In the genomic region with DNA sequence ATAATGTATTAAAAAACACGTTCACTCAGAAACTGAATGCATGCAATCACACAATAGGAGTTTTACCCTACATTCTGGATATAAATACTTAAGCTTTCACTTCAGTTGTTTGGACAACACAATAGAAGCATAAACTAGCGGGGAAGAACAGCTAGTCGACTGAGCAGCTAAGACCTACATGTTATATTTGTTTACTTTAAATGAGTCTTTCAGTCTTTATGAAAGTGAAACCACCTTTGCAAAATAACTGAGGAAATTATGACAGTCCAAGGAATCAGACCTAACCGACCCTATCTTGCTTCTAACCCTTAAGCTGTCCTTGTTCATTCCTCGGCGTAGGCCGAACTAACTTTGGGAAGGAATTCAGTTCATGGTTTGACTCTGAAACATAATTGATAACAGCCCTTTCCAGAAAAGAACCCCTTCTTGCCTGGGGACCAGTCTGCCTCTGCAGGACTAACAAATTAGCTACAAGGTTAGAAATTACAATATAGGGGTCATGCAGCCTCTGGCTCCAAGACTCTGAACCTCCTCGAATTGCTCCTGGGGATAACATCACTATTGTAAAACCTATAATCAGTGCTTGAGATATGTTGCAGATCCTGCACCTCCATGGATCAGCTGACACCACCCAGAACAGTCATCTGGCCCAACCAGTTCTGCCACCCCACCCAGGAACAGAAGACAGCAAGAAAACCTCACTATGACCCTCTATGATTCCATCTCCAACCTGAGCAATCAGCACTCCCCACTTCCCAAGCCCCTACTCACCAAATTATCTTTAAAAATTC, we compare ENCODE assay signal across 14 cellular contexts.
DNase-seq lines count a peak whose midpoint lies in the region; ATAC-seq and TF ChIP-seq lines count a peak whose summit lies in the region.
"Had no signal": no experiment of that assay in that cellular context is flagged by ENCODE, and none has a peak within 500 bp of the region (broad histone marks: within the 10 kb centered on the region; RNA-seq: fewer than 3 reads in every experiment).

No MANE protein-coding gene starts in this region.

- no peaks in the 10 kb centered on the region for H3K9me3 Mint-ChIP-seq in activated T-cell treated with anti-CD3 and anti-CD28 coated beads, Interleukin-2, amount 50 U/mL, for 24 hours
- H3K9me3 Mint-ChIP-seq in activated CD4-positive, alpha-beta memory T cell treated with anti-CD3 and anti-CD28 coated beads, Interleukin-2, amount 10 ng/mL, durations not matched to agents 7 days and 5 days = peaks cover 15% of the 10 kb centered on the region
- peaks cover 8 to 15% of the 10 kb centered on the region in 2 donors for H3K9me3 Mint-ChIP-seq in stimulated activated naive CD8-positive, alpha-beta T cell treated with anti-CD3 and anti-CD28 coated beads, Interleukin-15, amount 100 ng/mL, for 72 hours

- WGBS in esophagus muscularis mucosa = 94% methylated on average over 8 of the region's 8 CpGs

- no peak for TF ChIP-seq POLR2A in esophagus muscularis mucosa (IDR thresholded peaks at IDR 0.05; ENCODE audit: low read depth)

- no peaks in the 10 kb centered on the region for H3K27me3 ChIP-seq in esophagus muscularis mucosa
- H3K27me3 ChIP-seq: upper lobe of right lung had no signal

- H3K27me3 Mint-ChIP-seq in activated T-cell treated with anti-CD3 and anti-CD28 coated beads, Interleukin-2, amount 50 U/mL, for 24 hours = no peaks in the 10 kb centered on the region
- no peaks in the 10 kb centered on the region for H3K27me3 Mint-ChIP-seq in activated CD4-positive, alpha-beta memory T cell treated with anti-CD3 and anti-CD28 coated beads, Interleukin-2, amount 10 ng/mL, durations not matched to agents 7 days and 5 days
- H3K27me3 Mint-ChIP-seq in stimulated activated naive CD8-positive, alpha-beta T cell treated with anti-CD3 and anti-CD28 coated beads, Interleukin-15, amount 100 ng/mL, for 72 hours = no peaks in the 10 kb centered on the region

- TF ChIP-seq CTCF in fibroblast of villous mesenchyme (IDR thresholded peaks at IDR 0.05; ENCODE audit: insufficient read depth, low read depth, low read length) = no peak
- no peak for TF ChIP-seq CTCF in esophagus muscularis mucosa (IDR thresholded peaks at IDR 0.05)

- DNase-seq in activated T-cell treated with anti-CD3 and anti-CD28 coated beads, Interleukin-2, amount 50 U/mL, for 24 hours = no peak
- DNase-seq in activated T-cell treated with anti-CD3 and anti-CD28 coated beads for 4 hours (no peak), fibroblast of villous mesenchyme (ENCODE audit: low read depth) (peak; percentile 26), esophagus muscularis mucosa (ENCODE audit: extremely low spot score) (no peak)
- no peak for DNase-seq in activated CD4-positive, alpha-beta memory T cell treated with anti-CD3 and anti-CD28 coated beads, Interleukin-2, amount 10 ng/mL, durations not matched to agents 7 days and 5 days
- DNase-seq in stimulated activated naive CD8-positive, alpha-beta T cell treated with anti-CD3 and anti-CD28 coated beads, Interleukin-15, amount 100 ng/mL, for 72 hours = no peak
- DNase-seq: DMS153; KG1; NCI-H1930; stimulated activated CD4-positive, alpha-beta T cell treated with anti-CD3 and anti-CD28 coated beads, Interleukin-15, amount 100 ng/mL, for 24 hours; upper lobe of right lung had no signal

- no peak overlapping the region for H3K4me3 Mint-ChIP-seq in activated T-cell treated with anti-CD3 and anti-CD28 coated beads, Interleukin-2, amount 50 U/mL, for 24 hours
- H3K4me3 Mint-ChIP-seq in activated CD4-positive, alpha-beta memory T cell treated with anti-CD3 and anti-CD28 coated beads, Interleukin-2, amount 10 ng/mL, durations not matched to agents 7 days and 5 days = peak overlapping the region; percentile 11
- peak overlapping the region in 1 of 2 donors; percentile 37 for H3K4me3 Mint-ChIP-seq in stimulated activated naive CD8-positive, alpha-beta T cell treated with anti-CD3 and anti-CD28 coated beads, Interleukin-15, amount 100 ng/mL, for 72 hours

- H3K27ac ChIP-seq in esophagus muscularis mucosa (replicated peaks in 1 of 4) = no peak overlapping the region
- H3K27ac ChIP-seq: upper lobe of right lung had no signal

- H3K27ac Mint-ChIP-seq in activated T-cell treated with anti-CD3 and anti-CD28 coated beads, Interleukin-2, amount 50 U/mL, for 24 hours = peak overlapping the region; percentile 79
- peak overlapping the region; percentile 98 for H3K27ac Mint-ChIP-seq in activated CD4-positive, alpha-beta memory T cell treated with anti-CD3 and anti-CD28 coated beads, Interleukin-2, amount 10 ng/mL, durations not matched to agents 7 days and 5 days
- peak overlapping the region in 1 of 2 donors; percentile 93 for H3K27ac Mint-ChIP-seq in stimulated activated naive CD8-positive, alpha-beta T cell treated with anti-CD3 and anti-CD28 coated beads, Interleukin-15, amount 100 ng/mL, for 72 hours

- peak; percentile 35 for ATAC-seq in stimulated activated naive CD8-positive, alpha-beta T cell treated with anti-CD3 and anti-CD28 coated beads, Interleukin-15, amount 100 ng/mL, for 72 hours
- ATAC-seq in GM21717 (IDR thresholded peaks at IDR 0.05; ENCODE audit: unreplicated experiment) (no peak), HG03442 (IDR thresholded peaks at IDR 0.05; ENCODE audit: unreplicated experiment) (no peak)
- ATAC-seq: Right ventricle myocardium inferior, upper lobe of right lung had no signal

- POLR2A ChIA-PET in activated CD4-positive, alpha-beta memory T cell treated with anti-CD3 and anti-CD28 coated beads, Interleukin-2, amount 10 ng/mL, durations not matched to agents 7 days and 5 days (lab: Charles Lee) = interaction anchor here (0.8 to 9.6 kb wide), 12 partner anchors 9 to 186 kb away, joined by 3 to 155 read pairs (median 4); partner anchors contain the start of gene KLF6

- no peaks in the 10 kb centered on the region for H3K9me3 ChIP-seq in esophagus muscularis mucosa
- H3K9me3 ChIP-seq: upper lobe of right lung had no signal

- H3K36me3 ChIP-seq in esophagus muscularis mucosa = no peaks in the 10 kb centered on the region
- H3K36me3 ChIP-seq: upper lobe of right lung had no signal

- no peaks in the 10 kb centered on the region for H3K4me1 ChIP-seq in esophagus muscularis mucosa

- H3K4me3 ChIP-seq in fibroblast of villous mesenchyme (ENCODE audit: low read depth, low read length) (no peak overlapping the region), esophagus muscularis mucosa (no peak overlapping the region)
- H3K4me3 ChIP-seq: upper lobe of right lung had no signal

- CTCF ChIA-PET in activated CD4-positive, alpha-beta memory T cell treated with anti-CD3 and anti-CD28 coated beads, Interleukin-2, amount 10 ng/mL, durations not matched to agents 7 days and 5 days (lab: Charles Lee) = interaction anchor here (2.7 kb wide), 1 partner anchor 9 kb away, joined by 10 read pairs; no protein-coding TSS in a partner anchor

- intact Hi-C loops in esophagus muscularis mucosa (cut with DNase I) = loop anchor here (10.0 kb wide), 1 partner anchor 145 kb away; no protein-coding TSS in a partner anchor

- no peak for TF ChIP-seq EP300 in esophagus muscularis mucosa (IDR thresholded peaks at IDR 0.05)

- peaks cover 46% of the 10 kb centered on the region for H3K4me1 Mint-ChIP-seq in activated T-cell treated with anti-CD3 and anti-CD28 coated beads, Interleukin-2, amount 50 U/mL, for 24 hours (ENCODE audit: low read depth)
- peaks cover 54% of the 10 kb centered on the region for H3K4me1 Mint-ChIP-seq in activated CD4-positive, alpha-beta memory T cell treated with anti-CD3 and anti-CD28 coated beads, Interleukin-2, amount 10 ng/mL, durations not matched to agents 7 days and 5 days
- H3K4me1 Mint-ChIP-seq in stimulated activated naive CD8-positive, alpha-beta T cell treated with anti-CD3 and anti-CD28 coated beads, Interleukin-15, amount 100 ng/mL, for 72 hours = peaks cover 45% of the 10 kb centered on the region

- no peaks in the 10 kb centered on the region for H3K36me3 Mint-ChIP-seq in activated T-cell treated with anti-CD3 and anti-CD28 coated beads, Interleukin-2, amount 50 U/mL, for 24 hours (ENCODE audit: low read depth)
- H3K36me3 Mint-ChIP-seq in activated CD4-positive, alpha-beta memory T cell treated with anti-CD3 and anti-CD28 coated beads, Interleukin-2, amount 10 ng/mL, durations not matched to agents 7 days and 5 days (ENCODE audit: low read depth) = peaks cover 28% of the 10 kb centered on the region
